23 cellular contexts compared by ENCODE assay signal in the genomic region with DNA sequence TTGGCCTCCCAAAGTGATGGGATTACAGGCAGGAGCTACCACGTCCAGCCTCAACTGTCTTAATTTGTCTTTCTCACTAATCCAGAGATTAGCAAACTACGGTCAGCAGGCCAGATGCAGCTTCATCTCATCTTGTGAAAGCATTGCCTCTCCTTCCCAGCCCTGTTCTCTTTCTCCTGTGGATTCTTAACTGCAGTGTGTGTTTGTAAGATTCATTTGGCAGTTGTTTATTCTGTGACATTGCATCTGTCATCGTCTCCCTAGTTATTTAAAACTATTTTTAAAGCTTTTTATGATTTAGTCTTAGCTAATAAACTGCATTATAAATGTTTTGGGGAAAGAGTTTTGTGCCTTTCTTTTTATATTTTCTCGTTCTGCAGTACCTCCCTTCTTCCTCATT. TPM values are rescaled to one million over a fixed set of nuclear protein-coding genes. Genes with fewer than 3 reads are reported as not detected.
DNase-seq lines count a peak whose midpoint lies in the region; ATAC-seq and TF ChIP-seq lines count a peak whose summit lies in the region.
"Had no signal": no experiment of that assay in that cellular context is flagged by ENCODE, and none has a peak within 500 bp of the region (broad histone marks: within the 10 kb centered on the region; RNA-seq: fewer than 3 reads in every experiment).

No MANE protein-coding gene starts in this region.

- H3K4me1 Mint-ChIP-seq in activated naive CD4-positive, alpha-beta T cell treated with anti-CD3 and anti-CD28 coated beads, Interleukin-2, amount 50 U/mL, for 24 hours, result peaks cover 44% of the 10 kb centered on the region
- H3K4me1 Mint-ChIP-seq in CD14-positive monocyte, result peaks cover 30% of the 10 kb centered on the region
- H3K4me1 Mint-ChIP-seq: GM23338 had no signal

- no peak for ATAC-seq in esophagus mucosa
- ATAC-seq: GM12878, GM23338 had no signal

- H3K36me3 ChIP-seq in WERI-Rb-1, result peaks cover 5% of the 10 kb centered on the region; the same call in 1 of the 2 replicates
- H3K36me3 ChIP-seq in muscle layer of colon (ENCODE audit: insufficient read depth, low read length), result no peaks in the 10 kb centered on the region
- H3K36me3 ChIP-seq: HAP-1 had no signal

- H3K9me3 ChIP-seq in WERI-Rb-1 (ENCODE audit: severe bottlenecking) (no peaks in the 10 kb centered on the region), muscle layer of colon (ENCODE audit: low read length) (no peaks in the 10 kb centered on the region)
- H3K9me3 ChIP-seq: BLaER1, HAP-1 had no signal

- no peak for DNase-seq in activated naive CD4-positive, alpha-beta T cell (lab: John Stamatoyannopoulos, UW)
- DNase-seq in WERI-Rb-1, result peak; percentile 28
- DNase-seq in fibroblast of villous mesenchyme (ENCODE audit: low read depth), result peak; percentile 63
- DNase-seq in middle frontal gyrus (ENCODE audit: extremely low spot score, low spot score), result no peak
- DNase-seq in CD14-positive monocyte (ENCODE audit: low spot score), result no peak
- DNase-seq: CD4-positive, alpha-beta T cell; CD8-positive, alpha-beta memory T cell; DMS 273 treated with DMSO at 0.1 percent for 48 hours; DMS79; EL; GDM1; HFFc6 had no signal

- H3K27me3 ChIP-seq in WERI-Rb-1 (ENCODE audit: insufficient read depth, low read depth, severe bottlenecking) (no peaks in the 10 kb centered on the region), muscle layer of colon (ENCODE audit: control insufficient read depth in 1 of 2, insufficient read depth in 2 of 2, low read length in 2 of 2) (no peaks in the 10 kb centered on the region)
- H3K27me3 ChIP-seq: BLaER1 had no signal

- no peaks in the 10 kb centered on the region for H3K27me3 Mint-ChIP-seq in activated naive CD4-positive, alpha-beta T cell treated with anti-CD3 and anti-CD28 coated beads, Interleukin-2, amount 50 U/mL, for 24 hours
- H3K27me3 Mint-ChIP-seq in CD14-positive monocyte (ENCODE audit: low read depth in 3 of 3), result no peaks in the 10 kb centered on the region
- H3K27me3 Mint-ChIP-seq: B cell; CD4-positive, alpha-beta T cell; CD8-positive, alpha-beta memory T cell had no signal

- no peak overlapping the region for H3K9ac ChIP-seq in muscle layer of colon (ENCODE audit: low read length)
- H3K9ac ChIP-seq: BLaER1 had no signal

- H3K4me3 ChIP-seq in WERI-Rb-1 (ENCODE audit: low read depth, low read length) (no peak overlapping the region), fibroblast of villous mesenchyme (ENCODE audit: low read depth, low read length) (no peak overlapping the region), muscle layer of colon (ENCODE audit: low read depth in 1 of 2, low read length in 2 of 2) (no peak overlapping the region)
- H3K4me3 ChIP-seq: BLaER1, GM12878, GM23338, HAP-1 had no signal

- H3K9me3 Mint-ChIP-seq in activated naive CD4-positive, alpha-beta T cell treated with anti-CD3 and anti-CD28 coated beads, Interleukin-2, amount 50 U/mL, for 24 hours, result no peaks in the 10 kb centered on the region
- no peaks in the 10 kb centered on the region for H3K9me3 Mint-ChIP-seq in CD14-positive monocyte
- H3K9me3 Mint-ChIP-seq: CD4-positive, alpha-beta T cell; CD8-positive, alpha-beta memory T cell; GM23338; HFFc6 had no signal

- TF ChIP-seq CTCF in WERI-Rb-1 (IDR thresholded peaks at IDR 0.05; ENCODE audit: low read depth, low read length) (no peak), fibroblast of villous mesenchyme (IDR thresholded peaks at IDR 0.05; ENCODE audit: insufficient read depth, low read depth, low read length) (no peak), CD14-positive monocyte (IDR thresholded peaks at IDR 0.05) (no peak)

- H3K27ac ChIP-seq in WERI-Rb-1, result no peak overlapping the region
- H3K27ac ChIP-seq in muscle layer of colon (ENCODE audit: low read depth, low read length), result peak overlapping the region; percentile 3
- H3K27ac ChIP-seq: 22Rv1, BLaER1, C4-2B had no signal

- no peak overlapping the region for H3K4me3 Mint-ChIP-seq in activated naive CD4-positive, alpha-beta T cell treated with anti-CD3 and anti-CD28 coated beads, Interleukin-2, amount 50 U/mL, for 24 hours
- no peak overlapping the region for H3K4me3 Mint-ChIP-seq in CD14-positive monocyte
- H3K4me3 Mint-ChIP-seq: B cell; CD4-positive, alpha-beta T cell; GM23338; HFFc6 had no signal

- H3K4me1 ChIP-seq in muscle layer of colon (ENCODE audit: insufficient read depth, low read length), result peaks cover 46% of the 10 kb centered on the region
- H3K4me1 ChIP-seq: HAP-1 had no signal

- peak overlapping the region; percentile 30 for H3K27ac Mint-ChIP-seq in activated naive CD4-positive, alpha-beta T cell treated with anti-CD3 and anti-CD28 coated beads, Interleukin-2, amount 50 U/mL, for 24 hours
- no peak overlapping the region for H3K27ac Mint-ChIP-seq in CD14-positive monocyte
- H3K27ac Mint-ChIP-seq: B cell; CD4-positive, alpha-beta T cell; GM23338; HFFc6 had no signal

- intact Hi-C loops in CD14-positive monocyte (cut with micrococcal nuclease), result no loop called here

- H3K36me3 Mint-ChIP-seq in activated naive CD4-positive, alpha-beta T cell treated with anti-CD3 and anti-CD28 coated beads, Interleukin-2, amount 50 U/mL, for 24 hours, result peaks cover 10% of the 10 kb centered on the region
- peaks cover 13 to 14% of the 10 kb centered on the region in 2 donors for H3K36me3 Mint-ChIP-seq in CD14-positive monocyte

RNA-seq across cellular contexts. Expression of a gene that starts 29.2 kb away (rescaled TPM):
- 23.5 and 32.0 TPM in 2 replicates for total RNA-seq in fibroblast of villous mesenchyme
- total RNA-seq in esophagus mucosa, result 12.4 TPM
- polyA plus RNA-seq in CD14-positive monocyte, result 1 to 10 TPM; 1.4 to 2.0 TPM

RNA-seq across cellular contexts. Expression of a gene that starts 46.7 kb away (rescaled TPM):
- total RNA-seq in fibroblast of villous mesenchyme (not detected in 2 replicates), esophagus mucosa (2.0 TPM)
- not detected for polyA plus RNA-seq in CD14-positive monocyte
- total RNA-seq: B cell; CD4-positive, alpha-beta T cell; CD8-positive, alpha-beta memory T cell; GM12878; H4; HFFc6 had no signal
- polyA plus RNA-seq: CD8-positive, alpha-beta memory T cell; GM12878; GM23338 had no signal

Comparison
In these comparisons a context has a peak if more than half of its experiments do, and no peak if none do; other contexts are left out.
1. DNase-seq: peak in WERI-Rb-1 (single experiment) and fibroblast of villous mesenchyme (single experiment); none in activated naive CD4-positive, alpha-beta T cell (0 of 4), middle frontal gyrus (single experiment) and CD14-positive monocyte (single experiment).